21 cellular contexts compared by ENCODE assay signal in genomic region chr3:132568427-132568826, GRCh38. TPM values are rescaled to one million over a fixed set of nuclear protein-coding genes. Genes with fewer than 3 reads are reported as not detected.
"Had no signal": no experiment of that assay in that cellular context is flagged by ENCODE, and none has a peak within 500 bp of the region (broad histone marks: within the 10 kb centered on the region; RNA-seq: fewer than 3 reads in every experiment).

No MANE protein-coding gene starts in this region.

- H3K4me3 Mint-ChIP-seq: activated naive CD4-positive, alpha-beta T cell treated with anti-CD3 and anti-CD28 coated beads for 36 hours; memory B cell; natural killer cell; stimulated activated memory B cell treated with anti-CD40 and anti-IgM and Interleukin-4, amounts not matched to agents 10 μg/mL and 1 μg/mL and 100 μg/mL, for 72 hours; T-helper 2 cell treated with Interferon-gamma antibody and Interleukin-4, amounts not matched to agents 5 μg/mL and 100 μg/mL, for 36 hours had no signal

- ATAC-seq: body of pancreas; natural killer cell; stimulated activated memory B cell treated with anti-CD40 and anti-IgM and Interleukin-4, amounts not matched to agents 10 μg/mL and 1 μg/mL and 100 μg/mL, for 72 hours had no signal

- DNase-seq: activated CD4-positive, alpha-beta T cell treated with anti-CD3 and anti-CD28 coated beads, Interleukin-2, amount 50 U/mL, for 4 hours; activated CD4-positive, CD25-positive, alpha-beta regulatory T cell; activated naive CD4-positive, alpha-beta T cell treated with anti-CD3 and anti-CD28 coated beads for 36 hours; body of pancreas; caudate nucleus; glutamatergic neuron; hypothalamus; kidney glomerular epithelial cell; left ventricle myocardium superior; natural killer cell; stimulated activated CD4-positive, alpha-beta T cell treated with anti-CD3 and anti-CD28 coated beads, Interleukin-12 subunit alpha, Interleukin-12 subunit beta, amount 100 ng/mL, for 4 hours; stimulated activated CD4-positive, alpha-beta T cell treated with anti-CD3 and anti-CD28 coated beads, Interleukin-2, amount 100 ng/mL, for 24 hours; SW 1271; upper lobe of left lung had no signal

- H3K27me3 ChIP-seq: body of pancreas, esophagus muscularis mucosa, neutrophil, suprapubic skin, upper lobe of left lung had no signal

- H3K9me3 ChIP-seq: body of pancreas, esophagus muscularis mucosa, neutrophil, suprapubic skin, upper lobe of left lung had no signal

- H3K27ac Mint-ChIP-seq: activated naive CD4-positive, alpha-beta T cell treated with anti-CD3 and anti-CD28 coated beads for 36 hours; memory B cell; natural killer cell; stimulated activated memory B cell treated with anti-CD40 and anti-IgM and Interleukin-4, amounts not matched to agents 10 μg/mL and 1 μg/mL and 100 μg/mL, for 72 hours; T-helper 2 cell treated with Interferon-gamma antibody and Interleukin-4, amounts not matched to agents 5 μg/mL and 100 μg/mL, for 36 hours had no signal

- H3K4me1 Mint-ChIP-seq: memory B cell, natural killer cell had no signal

- H3K36me3 ChIP-seq: suprapubic skin, upper lobe of left lung had no signal

- H3K4me1 ChIP-seq: body of pancreas, upper lobe of left lung had no signal

- H3K9me3 Mint-ChIP-seq: natural killer cell had no signal

- H3K4me3 ChIP-seq: body of pancreas, esophagus muscularis mucosa, suprapubic skin, upper lobe of left lung had no signal

- H3K27me3 Mint-ChIP-seq: memory B cell; stimulated activated memory B cell treated with anti-CD40 and anti-IgM and Interleukin-4, amounts not matched to agents 10 μg/mL and 1 μg/mL and 100 μg/mL, for 72 hours had no signal

- H3K27ac ChIP-seq: body of pancreas, neutrophil, suprapubic skin, upper lobe of left lung had no signal

RNA-seq across cellular contexts. Expression of gene ACKR4, which starts 28.6 kb away (rescaled TPM):
- total RNA-seq: activated naive CD4-positive, alpha-beta T cell treated with anti-CD3 and anti-CD28 coated beads for 36 hours; SK-MEL-5 had no signal
